ENCODE assay signal across 8 cellular contexts in the genomic region with DNA sequence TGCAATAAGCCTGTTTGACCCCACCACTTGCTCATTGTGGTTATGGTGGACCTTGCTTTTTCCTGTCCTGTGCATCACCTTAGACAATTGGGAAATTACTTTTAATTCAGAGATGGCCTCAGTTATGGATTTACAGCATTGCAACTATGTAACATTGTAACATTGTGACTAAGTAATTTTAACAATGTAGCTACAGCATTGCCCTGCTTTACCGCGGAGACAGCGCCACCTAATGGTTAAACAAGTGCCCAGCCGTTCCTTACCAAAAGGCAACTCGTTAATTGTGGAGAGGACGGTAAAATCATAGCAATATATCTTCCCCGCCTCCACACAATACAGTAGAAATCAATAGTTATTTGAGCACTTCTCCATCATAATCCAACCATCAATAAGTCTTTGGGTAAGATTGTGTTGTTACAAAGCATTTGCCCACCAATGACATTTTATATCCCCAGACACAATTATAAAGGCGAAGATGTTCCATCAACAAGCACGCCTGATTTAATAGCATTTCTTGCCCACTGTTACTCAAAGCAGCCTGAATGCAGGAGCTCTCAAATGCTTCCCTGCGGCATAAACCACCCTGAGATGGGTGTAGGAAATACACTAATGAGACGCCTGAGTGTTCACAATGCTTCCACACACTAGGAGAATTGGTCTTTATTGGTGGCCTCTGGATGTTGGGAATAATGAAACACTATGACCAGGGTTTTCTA.
DNase-seq lines count a peak whose midpoint lies in the region; ATAC-seq and TF ChIP-seq lines count a peak whose summit lies in the region.

No MANE protein-coding gene starts in this region.

- peak; percentile 58 for ATAC-seq in activated naive CD8-positive, alpha-beta T cell treated with anti-CD3 and anti-CD28 coated beads, Interleukin-2, amount 50 U/mL, for 24 hours
- peak; percentile 78 for ATAC-seq in left ventricle myocardium superior
- peak; percentile 65 to 86 for ATAC-seq in gastrocnemius medialis
- no peak for ATAC-seq in HG02970 (IDR thresholded peaks at IDR 0.05; ENCODE audit: low FRiP score, unreplicated experiment)

- no peak overlapping the region for H3K4me3 ChIP-seq in gastrocnemius medialis

- H3K27ac Mint-ChIP-seq in activated naive CD8-positive, alpha-beta T cell treated with anti-CD3 and anti-CD28 coated beads, Interleukin-2, amount 50 U/mL, for 24 hours = no peak overlapping the region

- no peaks in the 10 kb centered on the region for H3K4me1 Mint-ChIP-seq in activated naive CD8-positive, alpha-beta T cell treated with anti-CD3 and anti-CD28 coated beads, Interleukin-2, amount 50 U/mL, for 24 hours

- H3K4me3 Mint-ChIP-seq in activated naive CD8-positive, alpha-beta T cell treated with anti-CD3 and anti-CD28 coated beads, Interleukin-2, amount 50 U/mL, for 24 hours = no peak overlapping the region

- intact Hi-C loops in left ventricle myocardium superior (cut with micrococcal nuclease) = no loop called here
- intact Hi-C loops in gastrocnemius medialis (cut with DNase I; ENCODE audit: low total_unique reads) = no loop called here

- no peaks in the 10 kb centered on the region for H3K36me3 ChIP-seq in gastrocnemius medialis

- H3K27me3 ChIP-seq in gastrocnemius medialis = no peaks in the 10 kb centered on the region

- TF ChIP-seq POLR2A in gastrocnemius medialis (IDR thresholded peaks at IDR 0.05) = no peak

- no peaks in the 10 kb centered on the region for H3K36me3 Mint-ChIP-seq in activated naive CD8-positive, alpha-beta T cell treated with anti-CD3 and anti-CD28 coated beads, Interleukin-2, amount 50 U/mL, for 24 hours (ENCODE audit: low read depth)

- no peaks in the 10 kb centered on the region for H3K9me3 Mint-ChIP-seq in activated naive CD8-positive, alpha-beta T cell treated with anti-CD3 and anti-CD28 coated beads, Interleukin-2, amount 50 U/mL, for 24 hours

- no peaks in the 10 kb centered on the region for H3K9me3 ChIP-seq in gastrocnemius medialis

- TF ChIP-seq CTCF in gastrocnemius medialis (IDR thresholded peaks at IDR 0.05 in 4 of 5, conservative IDR thresholded peaks at IDR 0.05 in 1 of 5) = peak; percentile 60 to 86 (median 69)

- DNase-seq in NCI-H2029 (lab: John Stamatoyannopoulos, UW) = peak; percentile 21
- no peak for DNase-seq in NCI-H2029 treated with DMSO at 0.1 percent for 48 hours (lab: John Stamatoyannopoulos, UW)
- DNase-seq in HUDEP-2 (lab: John Stamatoyannopoulos, UW; ENCODE audit: unreplicated experiment in 76 of 76) = peak in 42 of 76 experiments; percentile 1 to 57 (median 31)
- DNase-seq in SIG-M5 treated with dmso at 0.1 percent for 504 hours (lab: John Stamatoyannopoulos, UW; ENCODE audit: unreplicated experiment) = peak; percentile 59
- peak; percentile 65 for DNase-seq in activated naive CD8-positive, alpha-beta T cell treated with anti-CD3 and anti-CD28 coated beads, Interleukin-2, amount 50 U/mL, for 24 hours
- peak; percentile 53 for DNase-seq in left ventricle myocardium superior
- peak in 1 of 2 donors; percentile 38 for DNase-seq in gastrocnemius medialis

- peaks cover 0 to 5% of the 10 kb centered on the region in 2 donors for H3K4me1 ChIP-seq in gastrocnemius medialis

- in situ Hi-C loops in gastrocnemius medialis (cut with MboI; ENCODE audit: low sequenced_read_pairs in 4 of 4) = no loop called here

- H3K27ac ChIP-seq in gastrocnemius medialis = no peak overlapping the region

- peaks cover 8% of the 10 kb centered on the region for H3K27me3 Mint-ChIP-seq in activated naive CD8-positive, alpha-beta T cell treated with anti-CD3 and anti-CD28 coated beads, Interleukin-2, amount 50 U/mL, for 24 hours
